ENCODE assay signal across 18 cellular contexts in genomic region chr3:98918586-98918985, GRCh38.
"Had no signal": no experiment of that assay in that cellular context is flagged by ENCODE, and none has a peak within 500 bp of the region (broad histone marks: within the 10 kb centered on the region; RNA-seq: fewer than 3 reads in every experiment).

No MANE protein-coding gene starts in this region.

- DNase-seq: activated CD4-positive, alpha-beta T cell treated with anti-CD3 and anti-CD28 coated beads, Interleukin-2, amount 50 U/mL, for 1 hour; activated CD4-positive, CD25-positive, alpha-beta regulatory T cell; activated naive CD4-positive, alpha-beta T cell treated with anti-CD3 and anti-CD28 coated beads for 36 hours; activated T-cell treated with anti-CD3 and anti-CD28 coated beads for 4 hours; cerebellar nuclear complex; endodermal cell; foreskin keratinocyte; nucleus accumbens; sigmoid colon; stimulated activated CD4-positive, alpha-beta T cell treated with anti-CD3 and anti-CD28 coated beads, Interleukin-4, amount 100 ng/mL, for 1 hour; stimulated activated CD8-positive, alpha-beta memory T cell treated with anti-CD3 and anti-CD28 coated beads, Interleukin-4, amount 100 ng/mL, for 48 hours; stimulated activated naive CD8-positive, alpha-beta T cell treated with anti-CD3 and anti-CD28 coated beads, Interleukin-15, amount 100 ng/mL, for 72 hours; T-helper 2 cell; testis; upper lobe of right lung had no signal

- ATAC-seq: activated T-helper 17 cell treated with anti-CD3 and anti-CD28 coated beads, Interleukin-2, amount 50 U/mL, for 72 hours; foreskin keratinocyte; natural killer cell treated with Interleukin-12 subunit alpha and Interleukin-12 subunit beta and Interleukin-15 and Interleukin-18, amount 100 ng/mL, for 72 hours; stimulated activated naive CD8-positive, alpha-beta T cell treated with anti-CD3 and anti-CD28 coated beads, Interleukin-15, amount 100 ng/mL, for 72 hours; upper lobe of right lung had no signal

- H3K27ac ChIP-seq: esophagus muscularis mucosa, foreskin keratinocyte, sigmoid colon, upper lobe of right lung had no signal
